Comparison of ENCODE assay signal across 11 cellular contexts in the genomic region with DNA sequence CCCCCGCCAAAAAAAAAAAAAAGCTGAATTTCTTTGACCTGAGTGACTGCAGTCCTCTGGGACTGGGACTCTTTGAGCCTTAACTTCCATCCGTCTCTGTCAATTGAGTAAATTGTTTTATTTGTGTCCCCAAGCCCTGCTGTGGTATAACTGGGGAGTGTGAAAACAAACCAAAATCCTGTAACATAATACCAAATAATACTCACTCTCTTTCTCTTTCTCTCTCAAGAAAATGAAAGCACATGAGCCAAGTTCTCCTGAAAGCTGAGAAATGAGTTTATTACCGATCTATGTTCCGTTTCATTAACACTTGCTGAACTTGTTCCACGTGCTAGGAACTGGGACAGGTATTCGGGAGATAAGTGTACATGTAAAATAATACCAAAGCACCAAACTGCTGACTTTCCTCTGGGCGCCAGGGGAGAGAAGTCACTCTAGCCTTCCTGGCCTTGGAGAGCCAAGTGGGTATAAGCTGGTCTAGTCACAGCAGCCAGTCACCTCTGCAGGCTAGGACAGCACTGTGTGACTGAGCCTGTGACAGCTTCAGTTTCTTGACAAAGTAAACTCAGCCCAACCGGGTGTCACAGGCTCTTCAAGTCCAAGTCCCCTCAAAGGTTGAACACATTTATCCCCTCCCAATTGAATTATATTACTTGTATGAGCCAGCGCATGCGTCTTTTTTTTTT. TPM values are rescaled to one million over a fixed set of nuclear protein-coding genes. Genes with fewer than 3 reads are reported as not detected.
DNase-seq lines count a peak whose midpoint lies in the region; ATAC-seq, FAIRE-seq and TF ChIP-seq lines count a peak whose summit lies in the region.
"Had no signal": no experiment of that assay in that cellular context is flagged by ENCODE, and none has a peak within 500 bp of the region (broad histone marks: within the 10 kb centered on the region; RNA-seq: fewer than 3 reads in every experiment).

No MANE protein-coding gene starts in this region.

- H3K27me3 Mint-ChIP-seq in activated T-helper 17 cell treated with anti-CD3 and anti-CD28 coated beads, Interleukin-2, amount 50 U/mL, for 72 hours = no peaks in the 10 kb centered on the region
- H3K27me3 Mint-ChIP-seq in naive thymus-derived CD4-positive, alpha-beta T cell = no peaks in the 10 kb centered on the region

- no peaks in the 10 kb centered on the region for H3K27me3 ChIP-seq in naive thymus-derived CD4-positive, alpha-beta T cell (ENCODE audit: control insufficient read depth in 2 of 2, insufficient read depth in 2 of 2, low read length in 2 of 2)
- H3K27me3 ChIP-seq: SJCRH30 had no signal

- H3K27ac Mint-ChIP-seq in activated T-helper 17 cell treated with anti-CD3 and anti-CD28 coated beads, Interleukin-2, amount 50 U/mL, for 72 hours = peak overlapping the region; percentile 89
- H3K27ac Mint-ChIP-seq in naive thymus-derived CD4-positive, alpha-beta T cell = peak overlapping the region; percentile 83 to 97 (median 91)

- DNase-seq in GM12892 (ENCODE audit: insufficient read length) (no peak), occipital lobe (lab: John Stamatoyannopoulos, UW) (no peak), NCI-H2227 treated with DMSO at 0.1 percent for 48 hours (lab: John Stamatoyannopoulos, UW) (no peak)
- no peak for DNase-seq in naive thymus-derived CD4-positive, alpha-beta T cell
- DNase-seq: NCI-H1930; NK-92 treated with Interleukin-12 subunit alpha and Interleukin-12 subunit beta, amount 100 ng/mL, for 24 hours; SJCRH30 had no signal

- peaks cover 4 to 58% (median 21%) of the 10 kb centered on the region in 3 experiments for H3K36me3 ChIP-seq in naive thymus-derived CD4-positive, alpha-beta T cell (ENCODE audit: control insufficient read depth in 2 of 3, insufficient read depth in 3 of 3, low read length in 3 of 3)
- H3K36me3 ChIP-seq: SJCRH30 had no signal

- no peak overlapping the region for H3K4me3 ChIP-seq in naive thymus-derived CD4-positive, alpha-beta T cell (ENCODE audit: low read length)
- H3K4me3 ChIP-seq: SJCRH30 had no signal

- peaks cover 100% of the 10 kb centered on the region for H3K36me3 Mint-ChIP-seq in activated T-helper 17 cell treated with anti-CD3 and anti-CD28 coated beads, Interleukin-2, amount 50 U/mL, for 72 hours (ENCODE audit: low read depth)
- H3K36me3 Mint-ChIP-seq in naive thymus-derived CD4-positive, alpha-beta T cell = peaks cover 8 to 42% (median 40%) of the 10 kb centered on the region in 5 donors

- CTCF ChIA-PET in naive thymus-derived CD4-positive, alpha-beta T cell (lab: Charles Lee) = interaction anchor here (0.9 kb wide), 2 partner anchors 83 to 117 kb away, joined by 3 read pairs; no protein-coding TSS in a partner anchor

- H3K9me3 Mint-ChIP-seq in activated T-helper 17 cell treated with anti-CD3 and anti-CD28 coated beads, Interleukin-2, amount 50 U/mL, for 72 hours = no peaks in the 10 kb centered on the region
- no peaks in the 10 kb centered on the region for H3K9me3 Mint-ChIP-seq in naive thymus-derived CD4-positive, alpha-beta T cell

- FAIRE-seq in GM12892 (lab: Jason Lieb, UNC) = peak; percentile 67
- FAIRE-seq: H54 had no signal

- peaks cover 9 to 60% of the 10 kb centered on the region in 2 donors for H3K4me1 ChIP-seq in naive thymus-derived CD4-positive, alpha-beta T cell (ENCODE audit: control insufficient read depth in 2 of 2, insufficient read depth in 2 of 2, low read length in 2 of 2)
- H3K4me1 ChIP-seq: SJCRH30 had no signal

- peak overlapping the region; percentile 53; the same call in 1 of the 2 replicates for H3K27ac ChIP-seq in C4-2B
- peak overlapping the region; percentile 36 for H3K27ac ChIP-seq in naive thymus-derived CD4-positive, alpha-beta T cell (ENCODE audit: low read depth, low read length)
- H3K27ac ChIP-seq: SJCRH30 had no signal

- no peaks in the 10 kb centered on the region for H3K9me3 ChIP-seq in naive thymus-derived CD4-positive, alpha-beta T cell (ENCODE audit: control insufficient read depth in 2 of 3, low read length in 3 of 3)
- H3K9me3 ChIP-seq: SJCRH30 had no signal

- TF ChIP-seq CTCF in C4-2B (conservative IDR thresholded peaks at IDR 0.05) = no peak

- peak; percentile 63 for ATAC-seq in activated T-helper 17 cell treated with anti-CD3 and anti-CD28 coated beads, Interleukin-2, amount 50 U/mL, for 72 hours (replicated peaks)
- peak; percentile 67 for ATAC-seq in naive thymus-derived CD4-positive, alpha-beta T cell
- ATAC-seq in HG02571 (IDR thresholded peaks at IDR 0.05; ENCODE audit: unreplicated experiment) = no peak

- H3K4me1 Mint-ChIP-seq in activated T-helper 17 cell treated with anti-CD3 and anti-CD28 coated beads, Interleukin-2, amount 50 U/mL, for 72 hours = peaks cover 53% of the 10 kb centered on the region
- H3K4me1 Mint-ChIP-seq in naive thymus-derived CD4-positive, alpha-beta T cell = peaks cover 38 to 92% (median 84%) of the 10 kb centered on the region in 7 donors

- H3K4me3 Mint-ChIP-seq in activated T-helper 17 cell treated with anti-CD3 and anti-CD28 coated beads, Interleukin-2, amount 50 U/mL, for 72 hours = peak overlapping the region; percentile 93
- H3K4me3 Mint-ChIP-seq in naive thymus-derived CD4-positive, alpha-beta T cell = peak overlapping the region in 9 of 10 donors; percentile 46 to 81 (median 67)

- intact Hi-C loops in naive thymus-derived CD4-positive, alpha-beta T cell (cut with micrococcal nuclease) = loop anchor here (1.0 kb wide), 2 partner anchors 8 to 10 kb away; no protein-coding TSS in a partner anchor

- TF ChIP-seq POLR2A in GM12892 (IDR thresholded peaks at IDR 0.05; ENCODE audit: low read depth, low read length) = no peak

- POLR2A ChIA-PET in naive thymus-derived CD4-positive, alpha-beta T cell (lab: Charles Lee) = interaction anchor here (0.8 to 1.0 kb wide), 3 partner anchors 8 to 113 kb away, joined by 3 to 4 read pairs (median 3); no protein-coding TSS in a partner anchor

RNA-seq across cellular contexts. Expression of a gene that starts 23.1 kb away (rescaled TPM):
- polyA plus RNA-seq in GM12892 (2012; ENCODE audit: missing spikeins) = 2.9 TPM
- 100 to 1,000 TPM; 254 to 438 TPM for total RNA-seq in activated T-helper 17 cell treated with anti-CD3 and anti-CD28 coated beads, Interleukin-2, amount 50 U/mL, for 72 hours
- total RNA-seq in naive thymus-derived CD4-positive, alpha-beta T cell = 100 to 1,000 TPM; 361 to 653 (median 430) TPM
- 100 to 1,000 TPM; 195 to 303 TPM for polyA plus RNA-seq in naive thymus-derived CD4-positive, alpha-beta T cell
- 0.16 TPM for total RNA-seq in occipital lobe
- total RNA-seq: SJCRH30 had no signal

RNA-seq across cellular contexts. Expression of a gene that starts 42.6 kb away (rescaled TPM):
- polyA plus RNA-seq in GM12892 (2012; ENCODE audit: missing spikeins) = 62.6 TPM
- total RNA-seq in activated T-helper 17 cell treated with anti-CD3 and anti-CD28 coated beads, Interleukin-2, amount 50 U/mL, for 72 hours = 1 to 10 TPM; 1.0 to 1.3 TPM
- 100 to 1,000 TPM in 1 of 5 experiments, 10 to 100 TPM in 3, 1 to 10 TPM in 1; 2.9 to 101 (median 10.8) TPM for total RNA-seq in naive thymus-derived CD4-positive, alpha-beta T cell
- polyA plus RNA-seq in naive thymus-derived CD4-positive, alpha-beta T cell = 1 to 10 TPM in 1 of 2 donors, under 1 TPM in 1; 0.85 to 2.6 TPM
- 5.8 TPM for total RNA-seq in occipital lobe

Comparison
In these comparisons a context has a peak if more than half of its experiments do, and no peak if none do; other contexts are left out.
1. RNA of a gene that starts 23.1 kb away (total RNA-seq): 254 to 438 TPM in activated T-helper 17 cell treated with anti-CD3 and anti-CD28 coated beads, Interleukin-2, amount 50 U/mL, for 72 hours and 361 to 653 TPM in naive thymus-derived CD4-positive, alpha-beta T cell; 0.16 TPM in occipital lobe (single experiment); every median in the first group is over 100 times any median in the second.